8 cellular contexts compared by ENCODE assay signal in the genomic region with DNA sequence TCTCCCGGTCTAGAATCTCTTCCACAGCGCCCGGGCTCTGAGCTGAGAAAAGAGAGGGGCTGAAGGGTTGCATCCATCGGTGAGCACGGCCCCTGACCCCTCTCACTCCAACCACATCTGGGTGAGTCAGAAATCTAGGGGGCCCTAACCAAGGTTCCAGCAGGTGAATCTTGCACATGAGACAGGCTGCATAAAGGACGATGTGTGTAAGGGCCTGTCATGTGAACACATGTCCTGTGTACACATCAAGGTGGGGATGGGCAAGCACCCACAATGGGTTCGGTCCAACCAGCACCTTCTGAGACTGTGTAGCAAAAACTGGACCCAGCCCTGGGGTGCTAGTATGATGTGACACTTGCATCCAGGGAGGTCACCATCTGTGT. TPM values are rescaled to one million over a fixed set of nuclear protein-coding genes. Genes with fewer than 3 reads are reported as not detected.
A peak's percentile ranks its signal among the peaks of the same experiment; 100 is the strongest.
DNase-seq lines count a peak whose midpoint lies in the region; ATAC-seq and TF ChIP-seq lines count a peak whose summit lies in the region.

No MANE protein-coding gene starts in this region.

- peaks cover 43% of the 10 kb centered on the region for H3K4me1 Mint-ChIP-seq in T-helper 17 cell

- WGBS in prostate gland: 71% methylated on average over 7 of the region's 7 CpGs

- H3K36me3 ChIP-seq in prostate gland: peaks cover under 1 to 9% of the 10 kb centered on the region in 2 donors

- H3K4me3 ChIP-seq in fibroblast of mammary gland (ENCODE audit: control insufficient read depth, low read depth, low read length) (peak overlapping the region; percentile 95), prostate gland (peak overlapping the region; percentile 64 to 98)

- peak overlapping the region; percentile 98 for H3K4me3 Mint-ChIP-seq in T-helper 17 cell

- peaks cover 18% of the 10 kb centered on the region for H3K4me1 ChIP-seq in prostate gland (replicated peaks)

- H3K9me3 ChIP-seq in T-helper 17 cell (ENCODE audit: control insufficient read depth, low read length, poor library complexity, severe bottlenecking) (no peaks in the 10 kb centered on the region), prostate gland (no peaks in the 10 kb centered on the region)

- TF ChIP-seq POLR2A in prostate gland (IDR thresholded peaks at IDR 0.05): no peak

- CTCF ChIA-PET in GM10248 (lab: Yijun Ruan, JAX): interaction anchor here (0.7 to 1.7 kb wide), 3 partner anchors 45 to 111 kb away, joined by 3 to 8 read pairs (median 3); no protein-coding TSS in a partner anchor

- no peak overlapping the region for H3K27ac ChIP-seq in prostate gland

- no peak for ATAC-seq in T-helper 17 cell
- no peak for ATAC-seq in GM19397 (IDR thresholded peaks at IDR 0.05; ENCODE audit: unreplicated experiment)

- H3K27me3 ChIP-seq in prostate gland (replicated peaks; ENCODE audit: insufficient read depth): no peaks in the 10 kb centered on the region

- peak overlapping the region; percentile 97 for H3K27ac Mint-ChIP-seq in T-helper 17 cell

- DNase-seq in Daoy (ENCODE audit: low read depth): peak; percentile 1
- DNase-seq in T-helper 17 cell: no peak
- no peak for DNase-seq in fibroblast of mammary gland (ENCODE audit: low read depth)
- peak; percentile 7 for DNase-seq in prostate gland (ENCODE audit: low spot score)
- no peak for DNase-seq in GM10248 (ENCODE audit: extremely low spot score)
- no peak for DNase-seq in DMS 273 (lab: John Stamatoyannopoulos, UW; ENCODE audit: unreplicated experiment)
- no peak for DNase-seq in AG08396 (ENCODE audit: low spot score)

- TF ChIP-seq CTCF in fibroblast of mammary gland (conservative IDR thresholded peaks at IDR 0.05; ENCODE audit: control insufficient read depth, insufficient read depth, low read depth, low read length) (no peak), prostate gland (IDR thresholded peaks at IDR 0.05) (no peak), GM10248 (IDR thresholded peaks at IDR 0.05; ENCODE audit: control extremely low read depth, extremely low read depth, low read depth, missing control alignments) (no peak)

- H3K36me3 Mint-ChIP-seq in T-helper 17 cell (ENCODE audit: low read depth): peaks cover 5% of the 10 kb centered on the region

- no peaks in the 10 kb centered on the region for H3K27me3 Mint-ChIP-seq in T-helper 17 cell

- intact Hi-C loops in prostate gland (cut with DNase I): loop anchor here (2.0 to 5.0 kb wide), 2 partner anchors 31 to 241 kb away; a partner anchor contains a TSS

- POLR2A ChIA-PET in GM10248 (lab: Yijun Ruan, JAX): no interaction called here

RNA-seq across cellular contexts. Expression of a gene that starts 1.2 kb away (rescaled TPM):
- total RNA-seq in Daoy (2014; rRNA removed; shearing (Covaris generic)): 9.3 and 19.7 TPM in 2 replicates
- total RNA-seq in T-helper 17 cell (10 to 100 TPM; 42.2 to 48.9 TPM), prostate gland (10 to 100 TPM; 52.1 to 54.8 TPM)

RNA-seq across cellular contexts. Expression of a gene that starts 1.5 kb away (rescaled TPM):
- 116 and 130 TPM in 2 replicates for total RNA-seq in Daoy (2014; rRNA removed; shearing (Covaris generic))
- total RNA-seq in T-helper 17 cell: 10 to 100 TPM; 69.2 to 76.0 TPM
- total RNA-seq in prostate gland: 100 to 1,000 TPM in 1 of 2 donors, 10 to 100 TPM in 1; 82.3 to 114 TPM

RNA-seq across cellular contexts. Expression of a gene that starts 13.1 kb away (rescaled TPM):
- total RNA-seq in Daoy (2014; rRNA removed; shearing (Covaris generic)): not detected in 2 replicates
- total RNA-seq in T-helper 17 cell (not detected), prostate gland (not detected)

RNA-seq across cellular contexts. Expression of a gene that starts 30.1 kb away (rescaled TPM):
- 4.9 and 5.4 TPM in 2 replicates for total RNA-seq in Daoy (2014; rRNA removed; shearing (Covaris generic))
- 10 to 100 TPM; 17.1 to 17.5 TPM for total RNA-seq in T-helper 17 cell
- 10 to 100 TPM; 21.5 to 32.5 TPM for total RNA-seq in prostate gland

RNA-seq across cellular contexts. Expression of a gene that starts 30.8 kb away (rescaled TPM):
- total RNA-seq in Daoy (2014; rRNA removed; shearing (Covaris generic)): 334 and 350 TPM in 2 replicates
- total RNA-seq in T-helper 17 cell: 10 to 100 TPM; 60.6 to 63.6 TPM
- total RNA-seq in prostate gland: 100 to 1,000 TPM in 1 of 2 donors, 10 to 100 TPM in 1; 87.4 to 129 TPM

Comparison
In these comparisons a context has a peak if more than half of its experiments do, and no peak if none do; other contexts are left out.
1. DNase-seq: peak in Daoy (single experiment) and prostate gland (single experiment); none in T-helper 17 cell (0 of 3), fibroblast of mammary gland (single experiment), GM10248 (single experiment), DMS 273 (single experiment) and AG08396 (single experiment).